ENCODE assay signal across 24 cellular contexts in genomic region chr16:65116818-65117430, GRCh38. TPM values are rescaled to one million over a fixed set of nuclear protein-coding genes. Genes with fewer than 3 reads are reported as not detected.
DNase-seq lines count a peak whose midpoint lies in the region; ATAC-seq and TF ChIP-seq lines count a peak whose summit lies in the region.
"Had no signal": no experiment of that assay in that cellular context is flagged by ENCODE, and none has a peak within 500 bp of the region (broad histone marks: within the 10 kb centered on the region; RNA-seq: fewer than 3 reads in every experiment).

No MANE protein-coding gene starts in this region.

- no peak for TF ChIP-seq CTCF in SK-N-SH (IDR thresholded peaks at IDR 0.05)
- TF ChIP-seq CTCF in dorsolateral prefrontal cortex (IDR thresholded peaks at IDR 0.05 in 54 of 56, conservative IDR thresholded peaks at IDR 0.05 in 2 of 56; ENCODE audit: low read depth in 1 of 56, partially characterized antibody in 56 of 56): no peak

- intact Hi-C loops in dorsolateral prefrontal cortex (cut with DNase I): loop anchor here (1.0 to 10.0 kb wide), 5 partner anchors 45 to 1652 kb away; no protein-coding TSS in a partner anchor

- H3F3A ChIP-seq in SK-N-SH (replicated peaks; ENCODE audit: insufficient read depth): peaks cover 26% of the 10 kb centered on the region

- H3K4me3 ChIP-seq in SK-N-SH (ENCODE audit: low read depth in 2 of 2, low read length in 1 of 2) (no peak overlapping the region), dorsolateral prefrontal cortex (peak overlapping the region in 52 of 59 donors; percentile 1 to 83 (median 42))
- H3K4me3 ChIP-seq: BLaER1, body of pancreas, MG63, ovary, sigmoid colon had no signal

- no peaks in the 10 kb centered on the region for H3K27me3 ChIP-seq in SK-N-SH (ENCODE audit: insufficient read depth)
- H3K27me3 ChIP-seq in dorsolateral prefrontal cortex: no peaks in the 10 kb centered on the region
- H3K27me3 ChIP-seq: MG63, ovary, sigmoid colon had no signal

- no peaks in the 10 kb centered on the region for H3K9me2 ChIP-seq in SK-N-SH

- H3K27ac ChIP-seq in SK-N-SH (ENCODE audit: low read depth in 2 of 2, low read length in 1 of 2) (peak overlapping the region in 1 of 2 experiments; percentile 97; a peak in 1 of 4 replicates), dorsolateral prefrontal cortex (peak overlapping the region in 49 of 59 donors; percentile 5 to 93 (median 83))
- H3K27ac ChIP-seq: 22Rv1, BLaER1, body of pancreas, ovary had no signal

- peaks cover 99% of the 10 kb centered on the region for H3K79me2 ChIP-seq in SK-N-SH (ENCODE audit: insufficient read depth)

- H3K9ac ChIP-seq in SK-N-SH: peak overlapping the region; percentile 19; the same call in 1 of the 2 replicates
- H3K9ac ChIP-seq: BLaER1 had no signal

- CTCF ChIA-PET in SK-N-SH (lab: Yijun Ruan, JAX): interaction anchor here (0.8 to 4.9 kb wide), 12 partner anchors 10 to 1656 kb away, joined by 3 to 22 read pairs (median 3); no protein-coding TSS in a partner anchor

- H4K20me1 ChIP-seq in SK-N-SH (ENCODE audit: insufficient read depth): peaks cover 70% of the 10 kb centered on the region

- TF ChIP-seq RAD21 in SK-N-SH (IDR thresholded peaks at IDR 0.05; ENCODE audit: low read length): no peak

- no peaks in the 10 kb centered on the region for H3K9me3 ChIP-seq in SK-N-SH
- H3K9me3 ChIP-seq: body of pancreas, MG63, ovary, sigmoid colon had no signal

- H2AFZ ChIP-seq in SK-N-SH (ENCODE audit: low read depth): no peak overlapping the region

- no peak for DNase-seq in SK-N-SH
- DNase-seq in dorsolateral prefrontal cortex: no peak
- DNase-seq in midbrain (lab: John Stamatoyannopoulos, UW): peak; percentile 38
- DNase-seq in central memory CD4-positive, alpha-beta T cell: no peak
- DNase-seq in DMS153 (lab: John Stamatoyannopoulos, UW): no peak
- DNase-seq: activated CD4-positive, alpha-beta memory T cell treated with anti-CD3 and anti-CD28 coated beads for 36 hours; activated naive CD4-positive, alpha-beta T cell treated with anti-CD3 and anti-CD28 coated beads for 36 hours; activated T-cell treated with anti-CD3 and anti-CD28 coated beads for 4 hours; body of pancreas; GF-D8; MG63; NCI-H146; NCI-H2171 treated with DMSO at 0.1 percent for 48 hours; NCI-H69; SHP77 treated with DMSO at 0.1 percent for 48 hours; sigmoid colon; trophoblast cell had no signal

- 80% methylated on average over 5 of the region's 5 CpGs for WGBS in SK-N-SH (ENCODE audit: low lambda C conversion rate)

- peaks cover 17 to 41% of the 10 kb centered on the region in 2 experiments for H3K4me1 ChIP-seq in SK-N-SH (ENCODE audit: control insufficient read depth in 1 of 2, insufficient read depth in 2 of 2, low read depth in 1 of 2, low read length in 1 of 2)

- H3K36me3 ChIP-seq in SK-N-SH (replicated peaks in 1 of 2; ENCODE audit: control insufficient read depth in 1 of 2, insufficient read depth in 2 of 2, low read length in 1 of 2): peaks cover 30 to 55% of the 10 kb centered on the region in 2 experiments
- H3K36me3 ChIP-seq: BLaER1, MG63, ovary, sigmoid colon had no signal

- POLR2A ChIA-PET in SK-N-SH (lab: Yijun Ruan, JAX): no interaction called here

- ATAC-seq in SK-N-SH treated with all-trans-retinoic acid at 6 μM for 48 hours (no peak), GM19328 (IDR thresholded peaks at IDR 0.05; ENCODE audit: unreplicated experiment) (no peak), HG02884 (IDR thresholded peaks at IDR 0.05; ENCODE audit: unreplicated experiment) (no peak)
- ATAC-seq: body of pancreas had no signal

- peak overlapping the region; percentile 83 for H3K4me2 ChIP-seq in SK-N-SH
- H3K4me2 ChIP-seq: BLaER1 had no signal

- TF ChIP-seq EP300 in SK-N-SH (IDR thresholded peaks at IDR 0.05; ENCODE audit: borderline replicate concordance in 1 of 2, low read depth in 1 of 2, low read length in 1 of 2): no peak

TF ChIP-seq in SK-N-SH, 30 proteins besides CTCF, POLR2A, EP300 and RAD21:
- no peak for TF ChIP-seq FOXJ3 (CRISPR knock-in tag; IDR thresholded peaks at IDR 0.05)
- TF ChIP-seq REST (IDR thresholded peaks at IDR 0.05; ENCODE audit: low read depth, low read length): no peak
- TF ChIP-seq, protein P1, sequence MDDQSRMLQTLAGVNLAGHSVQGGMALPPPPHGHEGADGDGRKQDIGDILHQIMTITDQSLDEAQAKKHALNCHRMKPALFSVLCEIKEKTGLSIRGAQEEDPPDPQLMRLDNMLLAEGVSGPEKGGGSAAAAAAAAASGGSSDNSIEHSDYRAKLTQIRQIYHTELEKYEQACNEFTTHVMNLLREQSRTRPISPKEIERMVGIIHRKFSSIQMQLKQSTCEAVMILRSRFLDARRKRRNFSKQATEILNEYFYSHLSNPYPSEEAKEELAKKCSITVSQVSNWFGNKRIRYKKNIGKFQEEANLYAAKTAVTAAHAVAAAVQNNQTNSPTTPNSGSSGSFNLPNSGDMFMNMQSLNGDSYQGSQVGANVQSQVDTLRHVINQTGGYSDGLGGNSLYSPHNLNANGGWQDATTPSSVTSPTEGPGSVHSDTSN (IDR thresholded peaks at IDR 0.05): no peak

TF ChIP-seq in SK-N-SH treated with all-trans-retinoic acid at 6 μM for 48 hours, 23 proteins besides CTCF, POLR2A, EP300 and RAD21 (continues in another document):
- TF ChIP-seq PATZ1 (CRISPR knock-in tag; IDR thresholded peaks at IDR 0.05; ENCODE audit: borderline replicate concordance) (no peak), ZNF565 (CRISPR knock-in tag; conservative IDR thresholded peaks at IDR 0.05; ENCODE audit: low read depth) (no peak), ISL1 (CRISPR knock-in tag; IDR thresholded peaks at IDR 0.05) (no peak), ARNTL (CRISPR knock-in tag; IDR thresholded peaks at IDR 0.05; ENCODE audit: borderline replicate concordance, low read depth) (no peak), PPARA (CRISPR knock-in tag; IDR thresholded peaks at IDR 0.05; ENCODE audit: borderline replicate concordance) (no peak), GLIS3 (CRISPR knock-in tag; IDR thresholded peaks at IDR 0.05) (no peak), CSDC2 (CRISPR knock-in tag; IDR thresholded peaks at IDR 0.05) (no peak), ZFP3 (CRISPR knock-in tag; IDR thresholded peaks at IDR 0.05) (no peak), ZNF70 (CRISPR knock-in tag; IDR thresholded peaks at IDR 0.05) (no peak), ESRRG (CRISPR knock-in tag; IDR thresholded peaks at IDR 0.05) (no peak)
- TF ChIP-seq, protein P2, sequence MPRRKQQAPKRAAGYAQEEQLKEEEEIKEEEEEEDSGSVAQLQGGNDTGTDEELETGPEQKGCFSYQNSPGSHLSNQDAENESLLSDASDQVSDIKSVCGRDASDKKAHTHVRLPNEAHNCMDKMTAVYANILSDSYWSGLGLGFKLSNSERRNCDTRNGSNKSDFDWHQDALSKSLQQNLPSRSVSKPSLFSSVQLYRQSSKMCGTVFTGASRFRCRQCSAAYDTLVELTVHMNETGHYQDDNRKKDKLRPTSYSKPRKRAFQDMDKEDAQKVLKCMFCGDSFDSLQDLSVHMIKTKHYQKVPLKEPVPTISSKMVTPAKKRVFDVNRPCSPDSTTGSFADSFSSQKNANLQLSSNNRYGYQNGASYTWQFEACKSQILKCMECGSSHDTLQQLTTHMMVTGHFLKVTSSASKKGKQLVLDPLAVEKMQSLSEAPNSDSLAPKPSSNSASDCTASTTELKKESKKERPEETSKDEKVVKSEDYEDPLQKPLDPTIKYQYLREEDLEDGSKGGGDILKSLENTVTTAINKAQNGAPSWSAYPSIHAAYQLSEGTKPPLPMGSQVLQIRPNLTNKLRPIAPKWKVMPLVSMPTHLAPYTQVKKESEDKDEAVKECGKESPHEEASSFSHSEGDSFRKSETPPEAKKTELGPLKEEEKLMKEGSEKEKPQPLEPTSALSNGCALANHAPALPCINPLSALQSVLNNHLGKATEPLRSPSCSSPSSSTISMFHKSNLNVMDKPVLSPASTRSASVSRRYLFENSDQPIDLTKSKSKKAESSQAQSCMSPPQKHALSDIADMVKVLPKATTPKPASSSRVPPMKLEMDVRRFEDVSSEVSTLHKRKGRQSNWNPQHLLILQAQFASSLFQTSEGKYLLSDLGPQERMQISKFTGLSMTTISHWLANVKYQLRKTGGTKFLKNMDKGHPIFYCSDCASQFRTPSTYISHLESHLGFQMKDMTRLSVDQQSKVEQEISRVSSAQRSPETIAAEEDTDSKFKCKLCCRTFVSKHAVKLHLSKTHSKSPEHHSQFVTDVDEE (CRISPR knock-in tag; IDR thresholded peaks at IDR 0.05): no peak
- TF ChIP-seq, protein P3, sequence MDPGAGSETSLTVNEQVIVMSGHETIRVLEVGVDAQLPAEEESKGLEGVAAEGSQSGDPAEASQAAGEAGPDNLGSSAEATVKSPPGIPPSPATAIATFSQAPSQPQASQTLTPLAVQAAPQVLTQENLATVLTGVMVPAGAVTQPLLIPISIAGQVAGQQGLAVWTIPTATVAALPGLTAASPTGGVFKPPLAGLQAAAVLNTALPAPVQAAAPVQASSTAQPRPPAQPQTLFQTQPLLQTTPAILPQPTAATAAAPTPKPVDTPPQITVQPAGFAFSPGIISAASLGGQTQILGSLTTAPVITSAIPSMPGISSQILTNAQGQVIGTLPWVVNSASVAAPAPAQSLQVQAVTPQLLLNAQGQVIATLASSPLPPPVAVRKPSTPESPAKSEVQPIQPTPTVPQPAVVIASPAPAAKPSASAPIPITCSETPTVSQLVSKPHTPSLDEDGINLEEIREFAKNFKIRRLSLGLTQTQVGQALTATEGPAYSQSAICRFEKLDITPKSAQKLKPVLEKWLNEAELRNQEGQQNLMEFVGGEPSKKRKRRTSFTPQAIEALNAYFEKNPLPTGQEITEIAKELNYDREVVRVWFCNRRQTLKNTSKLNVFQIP (CRISPR knock-in tag; IDR thresholded peaks at IDR 0.05; ENCODE audit: borderline replicate concordance, low read depth): no peak

RNA-seq across cellular contexts. Expression of gene CDH11, which starts 4.9 kb away (rescaled TPM):
- polyA plus RNA-seq in SK-N-SH (2012; rRNA removed): 269 and 278 TPM in 2 replicates
- polyA plus RNA-seq in SK-N-SH (2012; cell fraction: cytosol; rRNA removed): 135 and 215 TPM in 2 replicates
- polyA plus RNA-seq in SK-N-SH (2012; cell fraction: nucleus; rRNA removed): 219 and 308 TPM in 2 replicates
- total RNA-seq in dorsolateral prefrontal cortex: 10 to 100 TPM; 45.2 to 85.9 (median 65.3) TPM
- total RNA-seq: activated CD4-positive, alpha-beta memory T cell treated with anti-CD3 and anti-CD28 coated beads for 36 hours; activated naive CD4-positive, alpha-beta T cell treated with anti-CD3 and anti-CD28 coated beads for 36 hours had no signal
- polyA plus RNA-seq: IgD-negative memory B cell had no signal

Comparison
In these comparisons a context has a peak if more than half of its experiments do, and no peak if none do; other contexts are left out.
1. H3K4me3 ChIP-seq: peak in dorsolateral prefrontal cortex (52 of 59); none in SK-N-SH (0 of 2).